ENCODE assay signal across 19 cellular contexts in the genomic region with DNA sequence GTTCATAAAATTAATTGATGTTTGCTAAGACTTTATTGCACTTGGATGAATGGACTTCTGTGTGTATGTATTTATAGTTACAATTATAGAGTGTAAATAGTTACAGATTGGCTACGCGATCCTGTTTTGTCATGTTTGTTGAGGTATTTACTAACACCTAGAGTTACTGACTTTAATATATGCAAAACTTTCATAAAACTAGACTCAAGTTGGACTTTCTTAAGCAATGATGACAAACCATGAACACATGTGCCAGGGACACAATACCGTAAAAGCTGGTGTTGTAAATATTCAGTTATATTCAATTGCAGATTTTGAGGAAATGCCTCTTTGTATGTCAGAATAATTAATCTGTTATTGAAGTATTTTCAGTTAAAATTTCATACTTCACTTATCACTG. TPM values are rescaled to one million over a fixed set of nuclear protein-coding genes. Genes with fewer than 3 reads are reported as not detected.
DNase-seq lines count a peak whose midpoint lies in the region; ATAC-seq, FAIRE-seq and TF ChIP-seq lines count a peak whose summit lies in the region.
"Had no signal": no experiment of that assay in that cellular context is flagged by ENCODE, and none has a peak within 500 bp of the region (broad histone marks: within the 10 kb centered on the region; RNA-seq: fewer than 3 reads in every experiment).

No MANE protein-coding gene starts in this region.

- FAIRE-seq in islet of Langerhans (lab: Jason Lieb, UNC) (peak; percentile 93), HTR-8/SVneo (lab: Jason Lieb, UNC) (no peak)
- FAIRE-seq: D721Med, GM12892 had no signal

- H3K36me3 ChIP-seq in ascending aorta: no peaks in the 10 kb centered on the region
- H3K36me3 ChIP-seq in thoracic aorta: no peaks in the 10 kb centered on the region
- H3K36me3 ChIP-seq: BE2C had no signal

- peaks cover 0 to 3% of the 10 kb centered on the region in 2 donors for H3K4me1 ChIP-seq in ascending aorta
- peaks cover 0 to 19% of the 10 kb centered on the region in 2 donors for H3K4me1 ChIP-seq in thoracic aorta (ENCODE audit: control insufficient read depth in 1 of 2, low read depth in 2 of 2)
- H3K4me1 ChIP-seq: BE2C had no signal

- TF ChIP-seq CTCF in ascending aorta (IDR thresholded peaks at IDR 0.05) (no peak), thoracic aorta (IDR thresholded peaks at IDR 0.05) (no peak)

- intact Hi-C loops in ascending aorta (cut with DNase I): loop anchor here (10.0 kb wide), 2 partner anchors 452 to 578 kb away; no protein-coding TSS in a partner anchor

- no peaks in the 10 kb centered on the region for H3K27me3 ChIP-seq in ascending aorta
- H3K27me3 ChIP-seq in thoracic aorta (replicated peaks; ENCODE audit: insufficient read depth): no peaks in the 10 kb centered on the region

- DNase-seq in ascending aorta (ENCODE audit: low spot score in 2 of 2) (no peak), thoracic aorta (ENCODE audit: low spot score) (no peak), mesenteric fat pad (ENCODE audit: low spot score) (no peak), HTR-8/SVneo (ENCODE audit: insufficient read length, low spot score) (no peak)
- DNase-seq: BE2C; CD8-positive, alpha-beta T cell; COR-L47; DMS153; DMS79 treated with DMSO at 0.1 percent for 48 hours; EL; GOT3; H9 had no signal

- H3K27ac ChIP-seq in ascending aorta: peak overlapping the region; percentile 93 to 95
- peak overlapping the region; percentile 11 for H3K27ac ChIP-seq in cingulate gyrus (ENCODE audit: low read depth, low read length)
- peak overlapping the region in 1 of 2 donors; percentile 88 for H3K27ac ChIP-seq in thoracic aorta
- H3K27ac ChIP-seq: C4-2B had no signal

- ATAC-seq in thoracic aorta (ENCODE audit: insufficient number of reproducible peaks, low FRiP score, low read depth) (no peak), GM21717 (IDR thresholded peaks at IDR 0.05; ENCODE audit: unreplicated experiment) (no peak)
- ATAC-seq: CD8-positive, alpha-beta T cell had no signal

- H3K4me3 ChIP-seq in ascending aorta (peak overlapping the region; percentile 33 to 42), thoracic aorta (peak overlapping the region; percentile 41)

- no peaks in the 10 kb centered on the region for H3K9me3 ChIP-seq in ascending aorta
- no peaks in the 10 kb centered on the region for H3K9me3 ChIP-seq in thoracic aorta
- H3K9me3 ChIP-seq: BE2C had no signal

RNA-seq across cellular contexts. Expression of a gene that starts 6.1 kb away (rescaled TPM):
- total RNA-seq in ascending aorta (3.0 TPM), thoracic aorta (10 to 100 TPM; 12.4 to 27.6 TPM), mesenteric fat pad (not detected)
- total RNA-seq: CD8-positive, alpha-beta T cell; H9; HT-29 had no signal
